In the genomic region with DNA sequence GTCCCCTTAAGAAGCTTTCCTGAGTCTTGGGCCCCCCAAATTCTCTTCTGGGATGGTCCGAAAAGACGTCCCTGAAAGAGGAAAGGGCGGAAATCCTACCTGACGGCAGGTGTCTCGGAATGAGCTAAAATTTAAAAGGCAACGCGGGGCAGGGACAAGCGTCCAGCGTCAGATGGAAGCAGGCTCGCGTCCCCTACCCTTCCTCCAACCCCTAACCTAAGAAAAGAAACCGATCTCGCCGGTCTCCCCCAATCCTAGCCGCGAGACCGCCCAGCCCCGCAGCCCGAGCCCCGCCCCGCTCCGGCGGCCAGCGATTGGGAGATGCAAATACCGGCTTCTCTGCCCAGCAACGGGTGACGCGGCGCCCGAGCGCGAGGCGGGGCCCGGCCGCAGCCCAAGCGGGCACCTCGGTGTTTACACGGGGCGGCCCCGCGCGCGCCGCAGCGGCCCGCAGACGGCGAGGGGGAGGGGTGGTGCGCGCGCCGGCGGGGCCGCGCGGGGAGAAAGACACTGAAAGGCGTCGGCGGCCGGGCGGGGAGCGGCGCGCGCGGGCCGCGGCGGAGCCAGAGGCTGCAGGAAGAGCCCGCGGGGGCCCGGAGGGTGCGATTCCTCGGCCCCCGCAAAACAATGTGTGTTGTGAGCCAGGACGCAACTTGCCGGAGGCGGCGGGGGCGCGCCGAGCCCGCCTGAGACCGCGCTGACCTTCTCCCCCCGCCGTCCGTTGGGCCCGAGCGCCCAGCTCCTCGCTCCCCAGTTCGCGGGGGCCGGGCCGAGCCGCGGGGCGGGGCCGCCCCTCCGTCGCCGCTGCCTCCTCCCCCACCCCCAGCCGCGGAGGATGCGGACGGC, we compare ENCODE assay signal across 8 cellular contexts. TPM values are rescaled to one million over a fixed set of nuclear protein-coding genes. Genes with fewer than 3 reads are reported as not detected.
DNase-seq lines count a peak whose midpoint lies in the region; ATAC-seq and TF ChIP-seq lines count a peak whose summit lies in the region.

SOX12 (plus strand) TSS at position 510 of the 846 bp plus-strand sequence. CDS start 373 bp downstream, outside the sequence.

- H3K27ac Mint-ChIP-seq in Calu3 (ENCODE audit: unreplicated experiment) = peak within 1 kb of the TSS; percentile 62
- H3K27ac Mint-ChIP-seq in endodermal cell = peak within 1 kb of the TSS; percentile 98

- H3K27me3 ChIP-seq in HUES6 (ENCODE audit: control insufficient read depth, insufficient read depth, low read length) (no peaks in the 10 kb centered on the region), NT2/D1 (ENCODE audit: insufficient read depth, insufficient read length) (no peaks in the 10 kb centered on the region), endodermal cell (ENCODE audit: control insufficient read depth, insufficient read depth, low read length, poor library complexity, severe bottlenecking) (no peaks in the 10 kb centered on the region)

- DNase-seq in Calu3 (peak; percentile 96), NT2/D1 (ENCODE audit: low read depth, low spot score) (peak; percentile 94), endodermal cell (peak; percentile 99), mesenteric fat pad (ENCODE audit: low spot score) (peak; percentile 100)
- peak; percentile 91 for DNase-seq in activated CD8-positive, alpha-beta memory T cell treated with anti-CD3 and anti-CD28 coated beads, Interleukin-2, amount 50 U/mL, for 24 hours (ENCODE audit: extremely low read depth)
- DNase-seq in stimulated activated CD8-positive, alpha-beta memory T cell treated with anti-CD3 and anti-CD28 coated beads, Interleukin-15, amount 100 ng/mL, for 24 hours (ENCODE audit: low read depth) = peak; percentile 97

- H3K4me3 ChIP-seq in HUES6 (ENCODE audit: low read depth, low read length) (peak within 1 kb of the TSS; percentile 93), NT2/D1 (ENCODE audit: insufficient read length, low read depth) (peak within 1 kb of the TSS; percentile 90), endodermal cell (ENCODE audit: low read length) (peak within 1 kb of the TSS; percentile 92)

- H3K36me3 ChIP-seq in HUES6 (ENCODE audit: control insufficient read depth, insufficient read depth, low read length) (peaks cover 8% of the 10 kb centered on the region), NT2/D1 (ENCODE audit: insufficient read depth, insufficient read length, low read length) (peaks cover 30% of the 10 kb centered on the region), endodermal cell (ENCODE audit: control insufficient read depth, insufficient read depth, low read length) (peaks cover 7% of the 10 kb centered on the region)

- H3K4me1 Mint-ChIP-seq in Calu3 (ENCODE audit: low read depth, unreplicated experiment) (peaks cover 11% of the 10 kb centered on the region), endodermal cell (peaks cover 33% of the 10 kb centered on the region)

- TF ChIP-seq CTCF in Calu3 (IDR thresholded peaks at IDR 0.05; ENCODE audit: unreplicated experiment) = no peak
- no peak for TF ChIP-seq CTCF in endodermal cell (conservative IDR thresholded peaks at IDR 0.05)

- peak within 1 kb of the TSS; percentile 96 for H3K9ac ChIP-seq in HUES6 (ENCODE audit: low read length)
- peak within 1 kb of the TSS; percentile 98 for H3K9ac ChIP-seq in NT2/D1 (ENCODE audit: insufficient read length, low read depth)
- H3K9ac ChIP-seq in endodermal cell (ENCODE audit: extremely low read depth, low read length, poor library complexity, severe bottlenecking) = peak within 1 kb of the TSS; percentile 70

- ATAC-seq in GM21447 (IDR thresholded peaks at IDR 0.05; ENCODE audit: unreplicated experiment) = peak; percentile 68

- CTCF ChIA-PET in Calu3 (lab: Charles Lee) = interaction anchor here (0.9 kb wide), 1 partner anchor 106 kb away, joined by 3 read pairs; no protein-coding TSS in a partner anchor

- H3K9me3 Mint-ChIP-seq in Calu3 (ENCODE audit: low read depth, unreplicated experiment) (no peaks in the 10 kb centered on the region), endodermal cell (peaks cover 10% of the 10 kb centered on the region)

- H3K4me1 ChIP-seq in HUES6 (ENCODE audit: control insufficient read depth, insufficient read depth, low read length) (peaks cover 40% of the 10 kb centered on the region), NT2/D1 (ENCODE audit: insufficient read depth, insufficient read length) (peaks cover 18% of the 10 kb centered on the region), endodermal cell (ENCODE audit: control insufficient read depth, insufficient read depth, low read length) (peaks cover 8% of the 10 kb centered on the region)

- peaks cover 53% of the 10 kb centered on the region for H3K36me3 Mint-ChIP-seq in Calu3 (ENCODE audit: insufficient read depth, unreplicated experiment)
- H3K36me3 Mint-ChIP-seq in endodermal cell (ENCODE audit: low read depth) = peaks cover 29% of the 10 kb centered on the region

- no TSS peak for BruUV-seq in Calu3 (replicated peaks; lab: Mats Ljungman, UMichigan)

- intact Hi-C loops in Calu3 (cut with micrococcal nuclease; ENCODE audit: unreplicated experiment) = no loop called here

- WGBS in endodermal cell (ENCODE audit: insufficient coverage in 1 of 2, insufficient read length in 1 of 2), 2 experiments = 0% methylated on average over 17 to 106 of the region's 106 CpGs

- H3K9me3 ChIP-seq in HUES6 (ENCODE audit: control insufficient read depth, insufficient read depth, low read depth, low read length) = no peaks in the 10 kb centered on the region
- H3K9me3 ChIP-seq in NT2/D1 (ENCODE audit: insufficient read depth, low read length) = no peaks in the 10 kb centered on the region
- peaks cover 5% of the 10 kb centered on the region for H3K9me3 ChIP-seq in endodermal cell (ENCODE audit: control insufficient read depth, low read length)

- H3K27me3 Mint-ChIP-seq in Calu3 (ENCODE audit: unreplicated experiment) = no peaks in the 10 kb centered on the region
- peaks cover 10% of the 10 kb centered on the region for H3K27me3 Mint-ChIP-seq in endodermal cell (ENCODE audit: insufficient read depth)

- H3K4me3 Mint-ChIP-seq in Calu3 (ENCODE audit: low read depth, unreplicated experiment) (peak within 1 kb of the TSS; percentile 74), endodermal cell (peak within 1 kb of the TSS; percentile 81)

- H3K27ac ChIP-seq in HUES6 (ENCODE audit: low read depth, low read length) = peak within 1 kb of the TSS; percentile 80; the same call in 1 of the 2 replicates
- peak within 1 kb of the TSS; percentile 95 for H3K27ac ChIP-seq in endodermal cell (ENCODE audit: low read depth, low read length)

RNA-seq across cellular contexts. Expression of gene SOX12, which starts in this region (rescaled TPM):
- total RNA-seq in Calu3 (2022) (13.6 and 14.5 TPM in 2 replicates), endodermal cell (10 to 100 TPM; 71.4 to 81.7 TPM), mesenteric fat pad (8.5 TPM)
- polyA plus RNA-seq in endodermal cell (2013, experiment 1 of 2) = 60.7 TPM
- polyA plus RNA-seq in endodermal cell (2013, experiment 2 of 2) = 57.0 TPM

Comparison
In these comparisons a context has a peak if more than half of its experiments do, and no peak if none do; other contexts are left out.
1. Peak in every context shown above with its lines: DNase-seq, ATAC-seq, H3K4me3 ChIP-seq and H3K27ac ChIP-seq.